ENCODE assay signal across 19 cellular contexts in genomic region chr6:93568169-93568568, GRCh38.
A peak's percentile ranks its signal among the peaks of the same experiment; 100 is the strongest.
DNase-seq lines count a peak whose midpoint lies in the region; ATAC-seq, FAIRE-seq and TF ChIP-seq lines count a peak whose summit lies in the region.
"Had no signal": no experiment of that assay in that cellular context is flagged by ENCODE, and none has a peak within 500 bp of the region (broad histone marks: within the 10 kb centered on the region; RNA-seq: fewer than 3 reads in every experiment).

No MANE protein-coding gene starts in this region.

- 7 to 44% methylated on average over 1 of the region's 1 CpG for WGBS in gastroesophageal sphincter (ENCODE audit: low coverage in 1 of 2), 2 donors
- WGBS in trophoblast cell (ENCODE audit: extremely low coverage, insufficient coverage, insufficient read length): no CpG with 5 or more reads among the region's 1 CpG
- 36 to 49% methylated on average over 1 of the region's 1 CpG for WGBS in transverse colon (ENCODE audit: low coverage in 1 of 2), 2 donors

- H2BK120ac ChIP-seq in trophoblast cell (ENCODE audit: insufficient read depth, low read length, poor library complexity): no peak overlapping the region

- H3K4me3 Mint-ChIP-seq in activated T-cell treated with anti-CD3 and anti-CD28 coated beads, Interleukin-2, amount 50 U/mL, for 4 hours: no peak overlapping the region
- H3K4me3 Mint-ChIP-seq: CD14-positive monocyte; CD4-positive, alpha-beta memory T cell; H9 had no signal

- H3K79me2 ChIP-seq in Loucy (ENCODE audit: insufficient read depth, low read length) (no peaks in the 10 kb centered on the region), trophoblast cell (ENCODE audit: control insufficient read depth, insufficient read depth, low read length, poor library complexity) (no peaks in the 10 kb centered on the region)

- no peak overlapping the region for H3K14ac ChIP-seq in trophoblast cell (ENCODE audit: low read length)

- TF ChIP-seq POLR2A in gastroesophageal sphincter (IDR thresholded peaks at IDR 0.05) (no peak), transverse colon (IDR thresholded peaks at IDR 0.05) (no peak), GM12892 (IDR thresholded peaks at IDR 0.05; ENCODE audit: low read depth, low read length) (no peak)

- in situ Hi-C loops in transverse colon (cut with MboI; ENCODE audit: low pct_ligation_motif_present in 1 of 4, low pct_unique_long_range_greater_than_20kb in 1 of 4, low sequenced_read_pairs in 3 of 4): no loop called here

- no peak overlapping the region for H2BK12ac ChIP-seq in trophoblast cell (ENCODE audit: low read length)

- TF ChIP-seq CTCF in Loucy (conservative IDR thresholded peaks at IDR 0.05; ENCODE audit: low read length) (no peak), gastroesophageal sphincter (IDR thresholded peaks at IDR 0.05) (no peak), transverse colon (IDR thresholded peaks at IDR 0.05) (no peak)

- no peak overlapping the region for H4K91ac ChIP-seq in trophoblast cell (ENCODE audit: low read depth, low read length)

- no peak overlapping the region for H4K8ac ChIP-seq in trophoblast cell (ENCODE audit: low read depth, low read length)

- H3K36me3 ChIP-seq in Loucy (ENCODE audit: insufficient read depth, low read length) (no peaks in the 10 kb centered on the region), gastroesophageal sphincter (no peaks in the 10 kb centered on the region), trophoblast cell (ENCODE audit: control insufficient read depth in 1 of 2, insufficient read depth in 2 of 2, low read length in 2 of 2) (no peaks in the 10 kb centered on the region), transverse colon (no peaks in the 10 kb centered on the region)
- H3K36me3 ChIP-seq: BLaER1 had no signal

- no peak overlapping the region for H4K12ac ChIP-seq in trophoblast cell (ENCODE audit: low read depth, low read length)

- no peaks in the 10 kb centered on the region for H3K27me3 Mint-ChIP-seq in activated T-cell treated with anti-CD3 and anti-CD28 coated beads, Interleukin-2, amount 50 U/mL, for 4 hours (ENCODE audit: low read depth)
- H3K27me3 Mint-ChIP-seq: CD4-positive, alpha-beta memory T cell had no signal

- no peaks in the 10 kb centered on the region for H3F3A ChIP-seq in Loucy (ENCODE audit: low read depth)

- H2AFZ ChIP-seq in Loucy (ENCODE audit: low read length) (peak overlapping the region; percentile 42; the same call in 1 of the 2 replicates), trophoblast cell (ENCODE audit: insufficient read depth, low read length, poor library complexity) (no peak overlapping the region)

- no peaks in the 10 kb centered on the region for H3K9me3 Mint-ChIP-seq in activated T-cell treated with anti-CD3 and anti-CD28 coated beads, Interleukin-2, amount 50 U/mL, for 4 hours
- H3K9me3 Mint-ChIP-seq: H9 had no signal

- no peak overlapping the region for H3K18ac ChIP-seq in trophoblast cell (ENCODE audit: low read length)

- H3K4me1 ChIP-seq in Loucy (ENCODE audit: insufficient read depth, low read length, poor library complexity, severe bottlenecking) (no peaks in the 10 kb centered on the region), gastroesophageal sphincter (peaks cover 4 to 44% (median 7%) of the 10 kb centered on the region in 3 donors), trophoblast cell (ENCODE audit: control insufficient read depth in 1 of 2, insufficient read depth in 2 of 2, low read length in 2 of 2) (peaks cover 0 to 4% of the 10 kb centered on the region in 2 experiments), transverse colon (no peaks in the 10 kb centered on the region)
- H3K4me1 ChIP-seq: BLaER1 had no signal

- no peak overlapping the region for H3K9ac ChIP-seq in Loucy (ENCODE audit: low read depth, low read length, poor library complexity, severe bottlenecking)
- no peak overlapping the region for H3K9ac ChIP-seq in trophoblast cell (ENCODE audit: low read length)
- H3K9ac ChIP-seq: BLaER1 had no signal

- no peak for FAIRE-seq in GM12892 (lab: Jason Lieb, UNC)
- FAIRE-seq: H1, HTR-8/SVneo, K562 had no signal

- no peaks in the 10 kb centered on the region for H3K4me1 Mint-ChIP-seq in activated T-cell treated with anti-CD3 and anti-CD28 coated beads, Interleukin-2, amount 50 U/mL, for 4 hours (ENCODE audit: low read depth)
- H3K4me1 Mint-ChIP-seq: CD14-positive monocyte; CD4-positive, alpha-beta memory T cell; H9 had no signal

- H3K4me3 ChIP-seq in Loucy (ENCODE audit: low read length, poor library complexity, severe bottlenecking) (no peak overlapping the region), gastroesophageal sphincter (no peak overlapping the region), trophoblast cell (ENCODE audit: low read depth, low read length) (no peak overlapping the region), transverse colon (no peak overlapping the region)
- H3K4me3 ChIP-seq: BLaER1, K562 had no signal

- no peak overlapping the region for H3K4ac ChIP-seq in trophoblast cell (ENCODE audit: low read depth, low read length)

- H3K9me3 ChIP-seq in Loucy (ENCODE audit: insufficient read depth, low read depth, low read length) (no peaks in the 10 kb centered on the region), gastroesophageal sphincter (no peaks in the 10 kb centered on the region), trophoblast cell (ENCODE audit: insufficient read depth, low read depth, low read length) (no peaks in the 10 kb centered on the region), transverse colon (no peaks in the 10 kb centered on the region)
- H3K9me3 ChIP-seq: BLaER1 had no signal

- no peaks in the 10 kb centered on the region for H3K36me3 Mint-ChIP-seq in activated T-cell treated with anti-CD3 and anti-CD28 coated beads, Interleukin-2, amount 50 U/mL, for 4 hours (ENCODE audit: insufficient read depth)
- H3K36me3 Mint-ChIP-seq: CD14-positive monocyte; CD4-positive, alpha-beta memory T cell had no signal

- no peak for TF ChIP-seq EP300 in gastroesophageal sphincter (IDR thresholded peaks at IDR 0.05)
- no peak for TF ChIP-seq EP300 in transverse colon (IDR thresholded peaks at IDR 0.05; ENCODE audit: low read depth)

- H3K9me2 ChIP-seq in Loucy (replicated peaks; ENCODE audit: low read depth, low read length): no peaks in the 10 kb centered on the region

- ATAC-seq in gastroesophageal sphincter (peak; percentile 24), HG03439 (IDR thresholded peaks at IDR 0.05; ENCODE audit: unreplicated experiment) (no peak)
- no peak for ATAC-seq in activated T-cell treated with anti-CD3 and anti-CD28 coated beads, Interleukin-2, amount 50 U/mL, for 4 hours
- ATAC-seq: K562 had no signal

- H2AK5ac ChIP-seq in trophoblast cell (ENCODE audit: low read length): no peak overlapping the region

- H3K79me1 ChIP-seq in trophoblast cell (ENCODE audit: low read length): no peaks in the 10 kb centered on the region

- peak in 1 of 2 donors; percentile 10 for DNase-seq in trophoblast cell
- DNase-seq in transverse colon: no peak
- DNase-seq in GM12892 (ENCODE audit: insufficient read length): no peak
- DNase-seq in activated T-cell treated with anti-CD3 and anti-CD28 coated beads, Interleukin-2, amount 50 U/mL, for 4 hours: no peak
- DNase-seq in mesenteric fat pad (ENCODE audit: low spot score): no peak
- DNase-seq: AML-193; CD4-positive, alpha-beta memory T cell; DMS79 treated with DMSO at 0.1 percent for 48 hours; GF-D8; H9; IMR-90 had no signal

- no peak overlapping the region for H3K4me2 ChIP-seq in Loucy (ENCODE audit: low read depth, low read length, poor library complexity, severe bottlenecking)
- H3K4me2 ChIP-seq in trophoblast cell (ENCODE audit: low read length): no peak overlapping the region
- H3K4me2 ChIP-seq: BLaER1 had no signal

- no peaks in the 10 kb centered on the region for H3K27me3 ChIP-seq in Loucy (ENCODE audit: insufficient read depth, low read length, poor library complexity, severe bottlenecking)
- no peaks in the 10 kb centered on the region for H3K27me3 ChIP-seq in gastroesophageal sphincter
- H3K27me3 ChIP-seq in trophoblast cell (ENCODE audit: insufficient read depth, low read length): no peaks in the 10 kb centered on the region
- H3K27me3 ChIP-seq in transverse colon: no peaks in the 10 kb centered on the region
- H3K27me3 ChIP-seq: BLaER1 had no signal

- no peak overlapping the region for H3K23ac ChIP-seq in trophoblast cell (ENCODE audit: low read length)

- peak overlapping the region; percentile 74 to 99 (median 85) for H3K27ac ChIP-seq in gastroesophageal sphincter
- H3K27ac ChIP-seq in trophoblast cell (ENCODE audit: low read depth, low read length): peak overlapping the region; percentile 47
- H3K27ac ChIP-seq in transverse colon: peak overlapping the region in 3 of 4 donors; percentile 38 to 70 (median 59)
- H3K27ac ChIP-seq: BLaER1 had no signal

- no peaks in the 10 kb centered on the region for H4K20me1 ChIP-seq in Loucy (ENCODE audit: insufficient read depth, low read length, poor library complexity, severe bottlenecking)
- H4K20me1 ChIP-seq: BLaER1 had no signal

- no peak overlapping the region for H2BK5ac ChIP-seq in trophoblast cell (ENCODE audit: low read depth, low read length, poor library complexity)

- intact Hi-C loops in transverse colon (cut with DNase I; ENCODE audit: low total_unique reads): no loop called here
